In the genomic region with DNA sequence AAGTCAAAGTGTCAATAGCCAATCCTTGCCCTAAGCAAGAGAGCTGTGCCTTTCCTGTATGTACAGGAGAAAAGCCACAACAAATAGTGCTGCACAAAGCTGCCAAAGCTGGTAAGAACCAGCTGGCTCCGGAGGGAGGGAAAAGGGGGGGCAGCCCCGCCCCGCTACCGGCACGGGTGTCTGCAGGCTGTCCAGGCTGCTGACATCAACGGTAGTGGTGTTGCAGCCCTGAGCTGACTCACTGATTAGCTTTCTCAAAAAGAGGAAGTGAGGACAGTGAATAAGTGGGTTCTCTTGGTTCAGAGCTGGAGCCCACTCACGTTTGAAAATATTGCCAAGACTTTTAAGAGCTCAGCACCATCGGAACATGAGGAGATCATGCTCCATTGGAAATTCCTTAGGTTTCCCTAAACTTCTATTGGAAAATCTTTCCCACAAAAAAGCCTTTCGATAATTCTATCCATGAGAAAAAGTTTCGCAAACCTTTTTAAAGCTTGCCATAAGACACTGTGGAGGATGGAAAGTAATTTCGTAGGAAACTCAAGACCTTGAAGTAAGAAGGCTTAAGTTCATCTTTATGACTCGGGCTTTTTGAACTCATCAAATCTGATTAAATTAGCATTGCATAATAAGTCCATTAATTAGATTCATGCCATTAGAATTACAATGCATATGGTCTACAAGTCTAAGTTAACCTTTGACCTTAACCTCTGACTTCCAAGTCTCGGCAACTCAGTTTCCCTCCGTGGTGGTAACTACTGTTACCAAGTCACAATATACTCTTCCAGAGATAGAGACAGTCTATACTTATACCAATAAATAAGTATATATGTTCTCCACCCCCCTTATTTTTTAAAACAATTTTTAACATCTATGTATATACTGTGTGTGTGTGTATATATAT, we compare ENCODE assay signal across 1 cellular context.
TF ChIP-seq lines count a peak whose summit lies in the region.

No MANE protein-coding gene starts in this region.

TF ChIP-seq in K562, 482 proteins besides CTCF, POLR2A, EP300 and RAD21 (continued from another document and continues in another):
- TF ChIP-seq POLR2H (tag; IDR thresholded peaks at IDR 0.05; ENCODE audit: low read depth) (peak; percentile 84), ZNF274 (IDR thresholded peaks at IDR 0.05; ENCODE audit: borderline replicate concordance, low read depth, low read length) (no peak), MCM7 (IDR thresholded peaks at IDR 0.05) (no peak), TEAD1 (CRISPR knock-in tag; IDR thresholded peaks at IDR 0.05) (no peak; a peak in 2 of 4 replicates), RUNX1 (IDR thresholded peaks at IDR 0.05; ENCODE audit: low read depth) (no peak), ZNF140 (CRISPR knock-in tag; IDR thresholded peaks at IDR 0.05) (no peak), NR2F6 (CRISPR knock-in tag; IDR thresholded peaks at IDR 0.05) (0 out of 2 replicates have a peak, but pooled peaks have one; percentile 34), ZNF3 (CRISPR knock-in tag; IDR thresholded peaks at IDR 0.05) (no peak), MTA1 (IDR thresholded peaks at IDR 0.05; ENCODE audit: borderline replicate concordance) (no peak; the same call in 1 of the 2 replicates), ETV1 (tag; conservative IDR thresholded peaks at IDR 0.05; ENCODE audit: low read depth) (peak; percentile 80), ZBTB2 (IDR thresholded peaks at IDR 0.05) (peak; percentile 82; the same call in 1 of the 2 replicates), HMGN3 (IDR thresholded peaks at IDR 0.05; ENCODE audit: borderline replicate concordance, extremely low read depth, insufficient read length, low read depth, low read length) (peak; percentile 99), NCOR1 (IDR thresholded peaks at IDR 0.05) (peak; percentile 83), FOXM1 (IDR thresholded peaks at IDR 0.05; ENCODE audit: low read depth) (peak; percentile 26), FOXM1 (CRISPR knock-in tag; IDR thresholded peaks at IDR 0.05; ENCODE audit: low read depth) (no peak), HNRNPL (IDR thresholded peaks at IDR 0.05; ENCODE audit: low read depth, low read length) (no peak), EGR1 (conservative IDR thresholded peaks at IDR 0.05) (no peak), ZNF41 (CRISPR knock-in tag; conservative IDR thresholded peaks at IDR 0.05) (no peak), RHOXF2B (CRISPR knock-in tag; conservative IDR thresholded peaks at IDR 0.05) (0 out of 2 replicates have a peak, but pooled peaks have one; percentile 10), EHMT2 (IDR thresholded peaks at IDR 0.05) (0 out of 2 replicates have a peak, but pooled peaks have one; percentile 14), ZNF253 (CRISPR knock-in tag; conservative IDR thresholded peaks at IDR 0.05) (no peak), E2F5 (CRISPR knock-in tag; IDR thresholded peaks at IDR 0.05) (no peak), ZFP1 (CRISPR knock-in tag; IDR thresholded peaks at IDR 0.05) (no peak), BCOR (IDR thresholded peaks at IDR 0.05) (peak; percentile 98), HMG20B (CRISPR knock-in tag; IDR thresholded peaks at IDR 0.05) (no peak), PRPF4 (IDR thresholded peaks at IDR 0.05; ENCODE audit: insufficient read depth, low read depth, low read length, poor library complexity, severe bottlenecking) (no peak), IRF2 (CRISPR knock-in tag; IDR thresholded peaks at IDR 0.05) (no peak), FOXK2 (conservative IDR thresholded peaks at IDR 0.05 in 1 of 2, IDR thresholded peaks at IDR 0.05 in 1 of 2; ENCODE audit: low read depth in 2 of 2) (peak; percentile 85 to 89), SPI1 (IDR thresholded peaks at IDR 0.05; ENCODE audit: borderline replicate concordance, low read depth, low read length) (peak; percentile 100), HDAC3 (IDR thresholded peaks at IDR 0.05; ENCODE audit: borderline replicate concordance, partially characterized antibody) (no peak), ZNF184 (CRISPR knock-in tag; IDR thresholded peaks at IDR 0.05) (no peak), SMARCA5 (IDR thresholded peaks at IDR 0.05) (no peak), TARDBP (IDR thresholded peaks at IDR 0.05) (0 out of 2 replicates have a peak, but pooled peaks have one; percentile 45), CC2D1A (IDR thresholded peaks at IDR 0.05) (no peak), SIN3B (IDR thresholded peaks at IDR 0.05; ENCODE audit: low read depth) (no peak), TSC22D4 (tag; IDR thresholded peaks at IDR 0.05) (no peak), TCF3 (CRISPR knock-in tag; IDR thresholded peaks at IDR 0.05) (peak; percentile 74), SAFB2 (IDR thresholded peaks at IDR 0.05; ENCODE audit: borderline replicate concordance, low read depth, low read length, severe bottlenecking) (no peak), PTBP1 (IDR thresholded peaks at IDR 0.05; ENCODE audit: low read depth, low read length) (no peak), NR2C2 (CRISPR knock-in tag; IDR thresholded peaks at IDR 0.05) (no peak), NR2C2 (tag; IDR thresholded peaks at IDR 0.05) (peak; percentile 96), CHCHD3 (CRISPR knock-in tag; IDR thresholded peaks at IDR 0.05) (no peak), ZSCAN29 (IDR thresholded peaks at IDR 0.05) (no peak)
- TF ChIP-seq, protein P1, sequence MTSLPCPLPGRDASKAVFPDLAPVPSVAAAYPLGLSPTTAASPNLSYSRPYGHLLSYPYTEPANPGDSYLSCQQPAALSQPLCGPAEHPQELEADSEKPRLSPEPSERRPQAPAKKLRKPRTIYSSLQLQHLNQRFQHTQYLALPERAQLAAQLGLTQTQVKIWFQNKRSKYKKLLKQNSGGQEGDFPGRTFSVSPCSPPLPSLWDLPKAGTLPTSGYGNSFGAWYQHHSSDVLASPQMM (CRISPR knock-in tag; IDR thresholded peaks at IDR 0.05), result no peak
- TF ChIP-seq, protein P2, sequence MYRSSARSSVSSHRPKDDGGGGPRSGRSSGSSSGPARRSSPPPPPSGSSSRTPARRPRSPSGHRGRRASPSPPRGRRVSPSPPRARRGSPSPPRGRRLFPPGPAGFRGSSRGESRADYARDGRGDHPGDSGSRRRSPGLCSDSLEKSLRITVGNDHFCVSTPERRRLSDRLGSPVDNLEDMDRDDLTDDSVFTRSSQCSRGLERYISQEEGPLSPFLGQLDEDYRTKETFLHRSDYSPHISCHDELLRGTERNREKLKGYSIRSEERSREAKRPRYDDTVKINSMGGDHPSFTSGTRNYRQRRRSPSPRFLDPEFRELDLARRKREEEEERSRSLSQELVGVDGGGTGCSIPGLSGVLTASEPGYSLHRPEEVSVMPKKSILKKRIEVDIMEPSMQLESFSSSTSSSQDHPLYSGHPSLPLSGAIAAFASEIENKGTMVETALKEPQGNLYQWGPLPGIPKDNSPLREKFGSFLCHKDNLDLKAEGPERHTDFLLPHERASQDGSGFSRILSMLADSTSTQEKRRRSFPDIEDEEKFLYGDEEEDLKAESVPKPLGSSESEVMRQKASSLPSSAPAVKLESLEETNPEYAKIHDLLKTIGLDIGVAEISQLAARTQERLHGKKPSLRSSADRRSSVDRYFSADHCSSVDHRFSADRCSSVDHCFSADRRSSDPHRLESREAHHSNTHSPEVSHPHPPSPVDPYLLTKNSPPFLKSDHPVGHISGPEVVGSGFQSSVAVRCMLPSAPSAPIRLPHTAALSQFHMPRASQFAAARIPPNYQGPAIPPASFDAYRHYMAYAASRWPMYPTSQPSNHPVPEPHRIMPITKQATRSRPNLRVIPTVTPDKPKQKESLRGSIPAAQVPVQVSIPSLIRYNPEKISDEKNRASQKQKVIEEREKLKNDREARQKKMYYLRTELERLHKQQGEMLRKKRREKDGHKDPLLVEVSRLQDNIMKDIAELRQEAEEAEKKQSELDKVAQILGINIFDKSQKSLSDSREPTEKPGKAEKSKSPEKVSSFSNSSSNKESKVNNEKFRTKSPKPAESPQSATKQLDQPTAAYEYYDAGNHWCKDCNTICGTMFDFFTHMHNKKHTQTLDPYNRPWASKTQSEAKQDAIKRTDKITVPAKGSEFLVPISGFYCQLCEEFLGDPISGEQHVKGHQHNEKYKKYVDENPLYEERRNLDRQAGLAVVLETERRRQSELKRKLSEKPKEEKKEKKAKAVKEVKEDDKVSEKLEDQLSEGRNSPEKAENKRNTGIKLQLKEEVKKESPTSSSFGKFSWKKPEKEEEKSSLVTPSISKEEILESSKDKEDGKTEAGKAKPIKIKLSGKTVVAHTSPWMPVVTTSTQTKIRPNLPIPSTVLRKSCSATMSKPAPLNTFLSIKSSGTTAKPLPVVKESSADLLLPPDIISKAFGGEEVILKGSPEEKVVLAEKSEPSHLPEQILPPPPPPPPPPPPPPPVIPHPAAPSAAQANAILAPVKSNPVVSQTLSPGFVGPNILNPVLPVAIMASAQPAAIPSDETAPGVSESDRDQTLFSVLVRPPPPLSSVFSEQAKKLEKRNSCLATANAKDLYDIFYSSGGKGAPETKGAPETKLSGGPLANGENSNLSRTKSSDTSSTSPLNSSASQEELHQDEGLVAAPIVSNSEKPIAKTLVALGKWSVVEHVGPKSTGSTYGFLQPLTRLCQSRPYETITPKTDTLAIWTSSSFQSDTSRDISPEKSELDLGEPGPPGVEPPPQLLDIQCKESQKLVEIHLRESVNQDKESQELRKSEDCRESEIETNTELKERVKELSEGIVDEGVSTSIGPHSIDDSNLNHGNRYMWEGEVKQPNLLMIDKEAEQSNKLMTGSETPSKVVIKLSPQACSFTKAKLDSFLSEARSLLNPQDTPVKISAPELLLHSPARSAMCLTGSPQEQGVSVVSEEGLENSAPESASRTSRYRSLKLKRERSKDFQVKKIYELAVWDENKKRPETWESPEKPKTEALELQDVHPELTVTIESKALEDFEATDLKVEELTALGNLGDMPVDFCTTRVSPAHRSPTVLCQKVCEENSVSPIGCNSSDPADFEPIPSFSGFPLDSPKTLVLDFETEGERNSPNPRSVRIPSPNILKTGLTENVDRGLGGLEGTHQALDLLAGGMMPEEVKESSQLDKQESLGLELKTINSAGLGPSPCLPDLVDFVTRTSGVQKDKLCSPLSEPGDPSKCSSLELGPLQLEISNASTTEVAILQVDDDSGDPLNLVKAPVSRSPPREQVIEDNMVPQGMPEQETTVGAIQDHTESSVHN (IDR thresholded peaks at IDR 0.05; ENCODE audit: borderline replicate concordance in 1 of 2, low read depth in 1 of 2), result peak; percentile 32 to 94; a peak in 2 of 4 replicates
- TF ChIP-seq, protein P3, sequence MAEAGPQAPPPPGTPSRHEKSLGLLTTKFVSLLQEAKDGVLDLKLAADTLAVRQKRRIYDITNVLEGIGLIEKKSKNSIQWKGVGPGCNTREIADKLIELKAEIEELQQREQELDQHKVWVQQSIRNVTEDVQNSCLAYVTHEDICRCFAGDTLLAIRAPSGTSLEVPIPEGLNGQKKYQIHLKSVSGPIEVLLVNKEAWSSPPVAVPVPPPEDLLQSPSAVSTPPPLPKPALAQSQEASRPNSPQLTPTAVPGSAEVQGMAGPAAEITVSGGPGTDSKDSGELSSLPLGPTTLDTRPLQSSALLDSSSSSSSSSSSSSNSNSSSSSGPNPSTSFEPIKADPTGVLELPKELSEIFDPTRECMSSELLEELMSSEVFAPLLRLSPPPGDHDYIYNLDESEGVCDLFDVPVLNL (CRISPR knock-in tag; IDR thresholded peaks at IDR 0.05; ENCODE audit: low read depth), result no peak
- TF ChIP-seq, protein P4, sequence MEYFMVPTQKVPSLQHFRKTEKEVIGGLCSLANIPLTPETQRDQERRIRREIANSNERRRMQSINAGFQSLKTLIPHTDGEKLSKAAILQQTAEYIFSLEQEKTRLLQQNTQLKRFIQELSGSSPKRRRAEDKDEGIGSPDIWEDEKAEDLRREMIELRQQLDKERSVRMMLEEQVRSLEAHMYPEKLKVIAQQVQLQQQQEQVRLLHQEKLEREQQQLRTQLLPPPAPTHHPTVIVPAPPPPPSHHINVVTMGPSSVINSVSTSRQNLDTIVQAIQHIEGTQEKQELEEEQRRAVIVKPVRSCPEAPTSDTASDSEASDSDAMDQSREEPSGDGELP (CRISPR knock-in tag; IDR thresholded peaks at IDR 0.05; ENCODE audit: borderline replicate concordance), result peak; percentile 100
- TF ChIP-seq, protein P5, sequence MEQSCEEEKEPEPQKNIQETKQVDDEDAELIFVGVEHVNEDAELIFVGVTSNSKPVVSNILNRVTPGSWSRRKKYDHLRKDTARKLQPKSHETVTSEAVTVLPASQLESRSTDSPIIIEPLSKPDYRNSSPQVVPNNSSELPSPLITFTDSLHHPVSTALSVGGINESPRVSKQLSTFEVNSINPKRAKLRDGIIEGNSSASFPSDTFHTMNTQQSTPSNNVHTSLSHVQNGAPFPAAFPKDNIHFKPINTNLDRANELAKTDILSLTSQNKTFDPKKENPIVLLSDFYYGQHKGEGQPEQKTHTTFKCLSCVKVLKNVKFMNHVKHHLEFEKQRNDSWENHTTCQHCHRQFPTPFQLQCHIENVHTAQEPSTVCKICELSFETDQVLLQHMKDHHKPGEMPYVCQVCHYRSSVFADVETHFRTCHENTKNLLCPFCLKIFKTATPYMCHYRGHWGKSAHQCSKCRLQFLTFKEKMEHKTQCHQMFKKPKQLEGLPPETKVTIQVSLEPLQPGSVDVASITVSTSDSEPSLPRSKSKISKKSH (CRISPR knock-in tag; IDR thresholded peaks at IDR 0.05), result no peak
- TF ChIP-seq, protein P6, sequence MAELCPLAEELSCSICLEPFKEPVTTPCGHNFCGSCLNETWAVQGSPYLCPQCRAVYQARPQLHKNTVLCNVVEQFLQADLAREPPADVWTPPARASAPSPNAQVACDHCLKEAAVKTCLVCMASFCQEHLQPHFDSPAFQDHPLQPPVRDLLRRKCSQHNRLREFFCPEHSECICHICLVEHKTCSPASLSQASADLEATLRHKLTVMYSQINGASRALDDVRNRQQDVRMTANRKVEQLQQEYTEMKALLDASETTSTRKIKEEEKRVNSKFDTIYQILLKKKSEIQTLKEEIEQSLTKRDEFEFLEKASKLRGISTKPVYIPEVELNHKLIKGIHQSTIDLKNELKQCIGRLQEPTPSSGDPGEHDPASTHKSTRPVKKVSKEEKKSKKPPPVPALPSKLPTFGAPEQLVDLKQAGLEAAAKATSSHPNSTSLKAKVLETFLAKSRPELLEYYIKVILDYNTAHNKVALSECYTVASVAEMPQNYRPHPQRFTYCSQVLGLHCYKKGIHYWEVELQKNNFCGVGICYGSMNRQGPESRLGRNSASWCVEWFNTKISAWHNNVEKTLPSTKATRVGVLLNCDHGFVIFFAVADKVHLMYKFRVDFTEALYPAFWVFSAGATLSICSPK (IDR thresholded peaks at IDR 0.05; ENCODE audit: borderline replicate concordance), result no peak
